15 cellular contexts compared by ENCODE assay signal in the genomic region with DNA sequence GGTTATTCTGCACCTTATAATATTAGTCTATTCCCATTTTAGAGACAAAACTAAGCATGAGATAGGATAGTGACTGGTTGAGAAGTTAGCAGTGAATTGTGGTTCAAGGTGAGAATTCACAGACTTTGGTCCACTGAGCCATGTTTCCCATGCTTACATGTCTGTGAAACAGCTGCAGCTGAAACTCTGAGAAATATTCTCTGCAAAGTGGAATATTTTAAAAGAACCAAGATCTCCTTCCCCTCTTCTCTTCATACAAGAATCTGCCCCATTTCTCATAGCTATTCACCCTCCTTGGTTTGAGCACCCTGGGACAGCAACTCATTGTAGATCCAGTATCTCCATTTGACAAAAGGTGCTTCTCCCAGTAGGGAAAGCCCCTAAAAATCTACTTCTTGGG.
DNase-seq lines count a peak whose midpoint lies in the region; ATAC-seq lines count a peak whose summit lies in the region.
"Had no signal": no experiment of that assay in that cellular context is flagged by ENCODE, and none has a peak within 500 bp of the region (broad histone marks: within the 10 kb centered on the region; RNA-seq: fewer than 3 reads in every experiment).

No MANE protein-coding gene starts in this region.

- CTCF ChIA-PET in activated CD4-positive, alpha-beta memory T cell treated with anti-CD3 and anti-CD28 coated beads for 36 hours (lab: Charles Lee): interaction anchor here (1.0 kb wide), 1 partner anchor 29 kb away, joined by 3 read pairs; no protein-coding TSS in a partner anchor

- ATAC-seq in GM18858 (IDR thresholded peaks at IDR 0.05; ENCODE audit: unreplicated experiment) (peak; percentile 64), GM21390 (IDR thresholded peaks at IDR 0.05; ENCODE audit: unreplicated experiment) (peak; percentile 82), HG03175 (IDR thresholded peaks at IDR 0.05; ENCODE audit: unreplicated experiment) (peak; percentile 82), esophagus mucosa (no peak)
- ATAC-seq in stimulated activated naive B cell treated with anti-CD40 and anti-IgM and Interleukin-4, amounts not matched to agents 10 μg/mL and 1 μg/mL and 100 μg/mL, for 72 hours (replicated peaks): peak; percentile 10 to 22

- H3K4me3 Mint-ChIP-seq in stimulated activated naive B cell treated with anti-CD40 and anti-IgM and Interleukin-4, amounts not matched to agents 10 μg/mL and 1 μg/mL and 100 μg/mL, for 72 hours: no peak overlapping the region
- H3K4me3 Mint-ChIP-seq in activated CD4-positive, alpha-beta memory T cell treated with anti-CD3 and anti-CD28 coated beads for 36 hours: no peak overlapping the region
- H3K4me3 Mint-ChIP-seq: activated naive CD4-positive, alpha-beta T cell treated with anti-CD3 and anti-CD28 coated beads, Interleukin-2, amount 50 U/mL, for 24 hours; T-helper 1 cell treated with Interleukin-12 subunit alpha and Interleukin-12 subunit beta and Interleukin-4 antibody, amounts not matched to agents 30 μg/mL and 1 μg/mL, for 36 hours had no signal

- H3K9me3 Mint-ChIP-seq in stimulated activated naive B cell treated with anti-CD40 and anti-IgM and Interleukin-4, amounts not matched to agents 10 μg/mL and 1 μg/mL and 100 μg/mL, for 72 hours: peaks cover 0 to 3% of the 10 kb centered on the region in 2 donors
- H3K9me3 Mint-ChIP-seq in activated CD4-positive, alpha-beta memory T cell treated with anti-CD3 and anti-CD28 coated beads for 36 hours: no peaks in the 10 kb centered on the region
- H3K9me3 Mint-ChIP-seq: activated naive CD4-positive, alpha-beta T cell treated with anti-CD3 and anti-CD28 coated beads, Interleukin-2, amount 50 U/mL, for 24 hours; T-helper 1 cell treated with Interleukin-12 subunit alpha and Interleukin-12 subunit beta and Interleukin-4 antibody, amounts not matched to agents 30 μg/mL and 1 μg/mL, for 36 hours had no signal

- peaks cover 0 to 13% of the 10 kb centered on the region in 2 donors for H3K36me3 Mint-ChIP-seq in stimulated activated naive B cell treated with anti-CD40 and anti-IgM and Interleukin-4, amounts not matched to agents 10 μg/mL and 1 μg/mL and 100 μg/mL, for 72 hours
- H3K36me3 Mint-ChIP-seq in activated CD4-positive, alpha-beta memory T cell treated with anti-CD3 and anti-CD28 coated beads for 36 hours: no peaks in the 10 kb centered on the region
- H3K36me3 Mint-ChIP-seq: activated naive CD4-positive, alpha-beta T cell treated with anti-CD3 and anti-CD28 coated beads, Interleukin-2, amount 50 U/mL, for 24 hours had no signal

- peak overlapping the region; percentile 11 for H3K27ac Mint-ChIP-seq in stimulated activated naive B cell treated with anti-CD40 and anti-IgM and Interleukin-4, amounts not matched to agents 10 μg/mL and 1 μg/mL and 100 μg/mL, for 72 hours
- H3K27ac Mint-ChIP-seq in activated CD4-positive, alpha-beta memory T cell treated with anti-CD3 and anti-CD28 coated beads for 36 hours: no peak overlapping the region
- H3K27ac Mint-ChIP-seq: T-helper 1 cell treated with Interleukin-12 subunit alpha and Interleukin-12 subunit beta and Interleukin-4 antibody, amounts not matched to agents 30 μg/mL and 1 μg/mL, for 36 hours had no signal

- intact Hi-C loops in activated CD4-positive, alpha-beta memory T cell treated with anti-CD3 and anti-CD28 coated beads for 36 hours (cut with micrococcal nuclease): no loop called here

- H3K27me3 Mint-ChIP-seq in stimulated activated naive B cell treated with anti-CD40 and anti-IgM and Interleukin-4, amounts not matched to agents 10 μg/mL and 1 μg/mL and 100 μg/mL, for 72 hours: no peaks in the 10 kb centered on the region
- no peaks in the 10 kb centered on the region for H3K27me3 Mint-ChIP-seq in activated CD4-positive, alpha-beta memory T cell treated with anti-CD3 and anti-CD28 coated beads for 36 hours
- H3K27me3 Mint-ChIP-seq: activated naive CD4-positive, alpha-beta T cell treated with anti-CD3 and anti-CD28 coated beads, Interleukin-2, amount 50 U/mL, for 24 hours had no signal

- DNase-seq in stimulated activated naive B cell treated with anti-CD40 and anti-IgM and Interleukin-4, amounts not matched to agents 10 μg/mL and 1 μg/mL and 100 μg/mL, for 72 hours: no peak
- no peak for DNase-seq in NCI-H1092 treated with DMSO at 0.1 percent for 48 hours (lab: John Stamatoyannopoulos, UW)
- DNase-seq in activated CD4-positive, alpha-beta memory T cell treated with anti-CD3 and anti-CD28 coated beads for 36 hours: no peak
- DNase-seq: activated CD8-positive, alpha-beta memory T cell treated with anti-CD3 and anti-CD28 coated beads, Interleukin-2, amount 50 U/mL, for 48 hours; brain microvascular endothelial cell; Karpas-422; NCI-H1436; NCI-H2227 treated with DMSO at 0.1 percent for 48 hours; substantia nigra had no signal

- H3K4me1 Mint-ChIP-seq in stimulated activated naive B cell treated with anti-CD40 and anti-IgM and Interleukin-4, amounts not matched to agents 10 μg/mL and 1 μg/mL and 100 μg/mL, for 72 hours: peaks cover 34 to 51% of the 10 kb centered on the region in 2 donors
- H3K4me1 Mint-ChIP-seq in activated CD4-positive, alpha-beta memory T cell treated with anti-CD3 and anti-CD28 coated beads for 36 hours (ENCODE audit: low read depth): no peaks in the 10 kb centered on the region

- POLR2A ChIA-PET in activated CD4-positive, alpha-beta memory T cell treated with anti-CD3 and anti-CD28 coated beads for 36 hours (lab: Charles Lee): no interaction called here
